Comparison of ENCODE assay signal across 1 cellular context in the genomic region with DNA sequence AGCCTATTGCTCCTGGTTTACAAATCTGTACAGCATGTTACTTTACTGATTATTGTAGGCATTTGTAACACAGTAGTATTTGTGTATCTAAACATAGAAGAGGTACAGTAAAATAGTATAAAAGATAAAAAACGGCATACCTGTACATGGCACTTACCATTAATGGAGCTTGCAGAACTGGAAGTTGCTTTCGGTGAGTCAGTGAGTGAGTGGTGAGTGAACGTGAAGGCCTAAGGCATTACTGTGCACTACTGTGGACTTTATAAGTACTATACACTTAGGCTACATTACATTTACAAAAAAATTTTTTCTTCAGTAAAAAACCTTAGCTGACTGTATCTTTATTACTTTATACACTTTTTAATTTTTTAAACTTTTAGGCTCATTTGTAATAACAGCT.
TF ChIP-seq lines count a peak whose summit lies in the region.

No MANE protein-coding gene starts in this region.

TF ChIP-seq in SK-N-SH, 30 proteins besides CTCF, POLR2A, EP300 and RAD21 (continued from another document):
- TF ChIP-seq, protein P1, sequence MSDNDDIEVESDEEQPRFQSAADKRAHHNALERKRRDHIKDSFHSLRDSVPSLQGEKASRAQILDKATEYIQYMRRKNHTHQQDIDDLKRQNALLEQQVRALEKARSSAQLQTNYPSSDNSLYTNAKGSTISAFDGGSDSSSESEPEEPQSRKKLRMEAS (IDR thresholded peaks at IDR 0.05; ENCODE audit: low read depth): no peak
